8 cellular contexts compared by ENCODE assay signal in the genomic region with DNA sequence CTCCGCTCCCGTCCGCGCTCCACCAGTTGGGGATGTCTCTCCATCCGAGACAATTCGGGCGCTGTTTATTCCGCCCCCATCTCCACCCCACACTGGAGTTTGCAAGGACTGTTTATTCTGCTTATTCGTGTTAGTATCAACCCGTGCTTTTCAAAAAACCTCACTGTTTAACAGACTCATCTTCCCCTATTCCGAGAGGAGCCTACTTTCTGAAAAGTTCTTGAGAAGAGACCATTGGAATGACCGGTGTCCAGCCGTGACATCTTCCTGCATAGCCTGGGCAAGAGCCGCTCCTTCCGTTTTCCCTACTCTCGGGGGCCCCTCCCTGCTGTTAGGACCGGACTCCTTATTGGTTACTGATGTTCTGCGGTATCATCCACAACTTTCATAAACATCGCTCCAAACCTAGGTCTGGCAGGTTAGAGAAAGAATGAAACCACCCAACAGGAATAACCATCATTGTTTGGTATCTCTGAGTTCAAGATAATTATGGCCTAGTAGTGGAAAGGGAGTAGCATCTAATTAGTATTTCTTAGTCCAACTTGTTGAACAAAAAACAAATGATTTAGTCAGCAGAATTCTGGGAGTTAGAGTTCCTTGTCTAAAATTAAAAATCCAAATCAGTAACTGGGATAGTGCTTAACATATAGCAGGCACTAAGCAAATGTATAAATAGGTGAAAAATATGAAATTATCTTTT. TPM values are rescaled to one million over a fixed set of nuclear protein-coding genes. Genes with fewer than 3 reads are reported as not detected.
DNase-seq lines count a peak whose midpoint lies in the region; ATAC-seq and TF ChIP-seq lines count a peak whose summit lies in the region.

No MANE protein-coding gene starts in this region.

- H3K4me2 ChIP-seq in DOHH2 (ENCODE audit: low read length) (peak overlapping the region; percentile 80), GM23248 (ENCODE audit: unreplicated experiment) (peak overlapping the region; percentile 97), Loucy (ENCODE audit: low read depth, low read length, poor library complexity, severe bottlenecking) (peak overlapping the region; percentile 87), parathyroid adenoma (ENCODE audit: low read length) (peak overlapping the region; percentile 82)

- H3K36me3 ChIP-seq in DOHH2 (ENCODE audit: control insufficient read depth, low read length): peaks cover 20% of the 10 kb centered on the region
- H3K36me3 ChIP-seq in GM23248 (ENCODE audit: low read depth): peaks cover 4% of the 10 kb centered on the region
- H3K36me3 ChIP-seq in Loucy (ENCODE audit: insufficient read depth, low read length): no peaks in the 10 kb centered on the region
- H3K36me3 ChIP-seq in ascending aorta: peaks cover 0 to 2% of the 10 kb centered on the region in 2 donors
- no peaks in the 10 kb centered on the region for H3K36me3 ChIP-seq in parathyroid adenoma (ENCODE audit: control insufficient read depth, insufficient read depth, low read length)

- H3K79me2 ChIP-seq in DOHH2 (ENCODE audit: control insufficient read depth, low read length) (peaks cover 43% of the 10 kb centered on the region), GM23248 (ENCODE audit: insufficient read depth) (peaks cover 50% of the 10 kb centered on the region), Loucy (ENCODE audit: insufficient read depth, low read length) (peaks cover 42% of the 10 kb centered on the region), parathyroid adenoma (no peaks in the 10 kb centered on the region)

- in situ Hi-C loops in GM23248 (cut with MboI) (no loop called here), SK-MEL-5 (cut with HindIII; ENCODE audit: low pct_unique_long_range_greater_than_20kb, low sequenced_read_pairs) (no loop called here)

- H3K27me3 ChIP-seq in DOHH2 (ENCODE audit: control insufficient read depth, low read length) (no peaks in the 10 kb centered on the region), GM23248 (replicated peaks; ENCODE audit: insufficient read depth) (no peaks in the 10 kb centered on the region), Loucy (ENCODE audit: insufficient read depth, low read length, poor library complexity, severe bottlenecking) (no peaks in the 10 kb centered on the region), ascending aorta (no peaks in the 10 kb centered on the region), parathyroid adenoma (ENCODE audit: control insufficient read depth, insufficient read depth, low read length) (no peaks in the 10 kb centered on the region)

- H3F3A ChIP-seq in DOHH2 (ENCODE audit: control insufficient read depth, insufficient read depth) (no peaks in the 10 kb centered on the region), GM23248 (ENCODE audit: insufficient read depth) (peaks cover 11% of the 10 kb centered on the region), Loucy (ENCODE audit: low read depth) (no peaks in the 10 kb centered on the region)

- H4K20me1 ChIP-seq in DOHH2 (ENCODE audit: control insufficient read depth, insufficient read depth, low read depth, low read length) (no peaks in the 10 kb centered on the region), GM23248 (ENCODE audit: insufficient read depth) (no peaks in the 10 kb centered on the region), Loucy (ENCODE audit: insufficient read depth, low read length, poor library complexity, severe bottlenecking) (peaks cover 30% of the 10 kb centered on the region)

- DNase-seq in GM23248: peak; percentile 95
- peak; percentile 85 for DNase-seq in SK-MEL-5 (ENCODE audit: low read depth, low spot score)
- peak; percentile 58 to 90 for DNase-seq in ascending aorta (ENCODE audit: low spot score in 2 of 2)
- peak; percentile 86 for DNase-seq in left cardiac atrium
- DNase-seq in NK-92 treated with Interleukin-12 subunit alpha and Interleukin-12 subunit beta, amount 100 ng/mL, for 24 hours (lab: John Stamatoyannopoulos, UW): no peak

- peak; percentile 82 to 93 for ATAC-seq in left cardiac atrium

- H3K4me3 ChIP-seq in DOHH2 (ENCODE audit: low read length) (peak overlapping the region; percentile 100), GM23248 (peak overlapping the region; percentile 97), Loucy (ENCODE audit: low read length, poor library complexity, severe bottlenecking) (peak overlapping the region; percentile 96), ascending aorta (peak overlapping the region; percentile 71 to 89), parathyroid adenoma (ENCODE audit: low read depth, low read length) (peak overlapping the region; percentile 97)

- 1% methylated on average over 19 of the region's 19 CpGs for WGBS in GM23248 (ENCODE audit: low coverage in 1 of 2, low lambda C conversion rate in 2 of 2, missing lambda C conversion rate in 2 of 2), 2 experiments

- H3K27ac ChIP-seq in DOHH2 (ENCODE audit: low read depth, low read length) (peak overlapping the region; percentile 64), GM23248 (peak overlapping the region; percentile 99), ascending aorta (peak overlapping the region; percentile 96 to 97), parathyroid adenoma (peak overlapping the region; percentile 84)

- H2AFZ ChIP-seq in GM23248: peak overlapping the region; percentile 86
- peak overlapping the region; percentile 88 for H2AFZ ChIP-seq in Loucy (ENCODE audit: low read length)
- H2AFZ ChIP-seq in parathyroid adenoma: peak overlapping the region; percentile 88

- no peak for TF ChIP-seq CTCF in DOHH2 (IDR thresholded peaks at IDR 0.05; ENCODE audit: low read depth, low read length, poor library complexity, severe bottlenecking)
- no peak for TF ChIP-seq CTCF in Loucy (conservative IDR thresholded peaks at IDR 0.05; ENCODE audit: low read length)
- no peak for TF ChIP-seq CTCF in ascending aorta (IDR thresholded peaks at IDR 0.05)
- TF ChIP-seq CTCF in parathyroid adenoma (IDR thresholded peaks at IDR 0.05): no peak

- intact Hi-C loops in ascending aorta (cut with DNase I): loop anchor here (2.0 to 10.0 kb wide), 6 partner anchors 70 to 215 kb away; a partner anchor contains a TSS
- intact Hi-C loops in left cardiac atrium (cut with DNase I): loop anchor here in 1 of 2 donors (5.0 kb wide), 1 partner anchor 55 kb away; a partner anchor contains a TSS

- peak overlapping the region; percentile 98 for H3K9ac ChIP-seq in GM23248
- H3K9ac ChIP-seq in Loucy (ENCODE audit: low read depth, low read length, poor library complexity, severe bottlenecking): peak overlapping the region; percentile 84
- no peak overlapping the region for H3K9ac ChIP-seq in parathyroid adenoma

- H3K4me1 ChIP-seq in DOHH2 (ENCODE audit: control insufficient read depth, low read length) (peaks cover 12% of the 10 kb centered on the region), GM23248 (ENCODE audit: insufficient read depth) (peaks cover 15% of the 10 kb centered on the region), Loucy (ENCODE audit: insufficient read depth, low read length, poor library complexity, severe bottlenecking) (peaks cover 35% of the 10 kb centered on the region), ascending aorta (peaks cover 0 to 8% of the 10 kb centered on the region in 2 donors), parathyroid adenoma (no peaks in the 10 kb centered on the region)

- no peaks in the 10 kb centered on the region for H3K9me3 ChIP-seq in DOHH2 (ENCODE audit: control insufficient read depth, insufficient read depth, low read length)
- H3K9me3 ChIP-seq in GM23248 (ENCODE audit: low read depth): no peaks in the 10 kb centered on the region
- H3K9me3 ChIP-seq in Loucy (ENCODE audit: insufficient read depth, low read depth, low read length): no peaks in the 10 kb centered on the region
- H3K9me3 ChIP-seq in ascending aorta: no peaks in the 10 kb centered on the region
- no peaks in the 10 kb centered on the region for H3K9me3 ChIP-seq in parathyroid adenoma (ENCODE audit: control insufficient read depth, low read length)

- H3K9me2 ChIP-seq in DOHH2 (replicated peaks; ENCODE audit: control insufficient read depth, low read length): no peaks in the 10 kb centered on the region
- no peaks in the 10 kb centered on the region for H3K9me2 ChIP-seq in GM23248 (ENCODE audit: insufficient read depth)
- H3K9me2 ChIP-seq in Loucy (replicated peaks; ENCODE audit: low read depth, low read length): no peaks in the 10 kb centered on the region

RNA-seq across cellular contexts. Expression of a gene that starts 0.8 kb away (rescaled TPM):
- total RNA-seq in GM23248 (2014; rRNA removed; shearing (Covaris generic)): 26.8 and 42.3 TPM in 2 replicates
- polyA plus RNA-seq in GM23248 (2016; fragmentation: Nextera tagmentation; extraction: Ambion mirVana): 43.7 and 46.4 TPM in 2 replicates
- 40.2 and 44.7 TPM in 2 replicates for total RNA-seq in SK-MEL-5 (2014; rRNA removed; shearing (Covaris generic))
- polyA plus RNA-seq in SK-MEL-5 (2015; cell fraction: cytosol; rRNA removed): 26.1 and 28.4 TPM in 2 replicates
- polyA plus RNA-seq in SK-MEL-5 (2015; cell fraction: nucleus; rRNA removed): 57.1 and 74.1 TPM in 2 replicates
- total RNA-seq in ascending aorta: 13.7 TPM
- 10 to 100 TPM; 27.7 to 30.4 TPM for total RNA-seq in left cardiac atrium

RNA-seq across cellular contexts. Expression of a gene that starts 34.6 kb away (rescaled TPM):
- total RNA-seq in GM23248 (2014; rRNA removed; shearing (Covaris generic)): not detected in 2 replicates
- polyA plus RNA-seq in GM23248 (2016; fragmentation: Nextera tagmentation; extraction: Ambion mirVana): not detected in 2 replicates
- total RNA-seq in SK-MEL-5 (2014; rRNA removed; shearing (Covaris generic)): not detected in 2 replicates
- not detected in 2 replicates for polyA plus RNA-seq in SK-MEL-5 (2015; cell fraction: cytosol; rRNA removed)
- polyA plus RNA-seq in SK-MEL-5 (2015; cell fraction: nucleus; rRNA removed): 0.08 TPM in 1 of 2 replicates, not detected in the other
- total RNA-seq in ascending aorta (not detected), left cardiac atrium (not detected)

RNA-seq across cellular contexts. Expression of a gene that starts 55.2 kb away (rescaled TPM):
- 9.7 and 10.9 TPM in 2 replicates for total RNA-seq in GM23248 (2014; rRNA removed; shearing (Covaris generic))
- 21.3 and 25.6 TPM in 2 replicates for polyA plus RNA-seq in GM23248 (2016; fragmentation: Nextera tagmentation; extraction: Ambion mirVana)
- 12.9 and 15.6 TPM in 2 replicates for total RNA-seq in SK-MEL-5 (2014; rRNA removed; shearing (Covaris generic))
- 14.2 and 15.3 TPM in 2 replicates for polyA plus RNA-seq in SK-MEL-5 (2015; cell fraction: cytosol; rRNA removed)
- polyA plus RNA-seq in SK-MEL-5 (2015; cell fraction: nucleus; rRNA removed): 244 and 263 TPM in 2 replicates
- total RNA-seq in ascending aorta: 9.0 TPM
- 10 to 100 TPM; 18.9 to 22.6 TPM for total RNA-seq in left cardiac atrium
